In genomic region chr11:3929232-3929631, GRCh38 we compare ENCODE assay signal across 16 cellular contexts.
DNase-seq lines count a peak whose midpoint lies in the region; ATAC-seq and TF ChIP-seq lines count a peak whose summit lies in the region.
"Had no signal": no experiment of that assay in that cellular context is flagged by ENCODE, and none has a peak within 500 bp of the region (broad histone marks: within the 10 kb centered on the region; RNA-seq: fewer than 3 reads in every experiment).

No MANE protein-coding gene starts in this region.

- H3K4me1 ChIP-seq in sigmoid colon: peaks cover 0 to 35% (median 29%) of the 10 kb centered on the region in 4 donors
- H3K4me1 ChIP-seq: prostate gland had no signal

- H3K36me3 Mint-ChIP-seq in activated T-cell treated with anti-CD3 and anti-CD28 coated beads, Interleukin-2, amount 50 U/mL, for 24 hours (ENCODE audit: low read depth): peaks cover 6% of the 10 kb centered on the region
- H3K36me3 Mint-ChIP-seq in activated T-cell treated with anti-CD3 and anti-CD28 coated beads, Interleukin-2, amount 50 U/mL, for 72 hours (ENCODE audit: insufficient read depth in 2 of 2): peaks cover 0 to 6% of the 10 kb centered on the region in 2 donors

- H3K4me3 ChIP-seq in sigmoid colon (no peak overlapping the region), coronary artery (no peak overlapping the region)
- H3K4me3 ChIP-seq: A549, prostate gland had no signal

- H3K27ac Mint-ChIP-seq in activated T-cell treated with anti-CD3 and anti-CD28 coated beads, Interleukin-2, amount 50 U/mL, for 24 hours: peak overlapping the region; percentile 27
- no peak overlapping the region for H3K27ac Mint-ChIP-seq in activated T-cell treated with anti-CD3 and anti-CD28 coated beads, Interleukin-2, amount 50 U/mL, for 72 hours
- H3K27ac Mint-ChIP-seq: CD8-positive, alpha-beta T cell; T-helper 1 cell treated with Interleukin-12 subunit alpha and Interleukin-12 subunit beta and Interleukin-4 antibody, amounts not matched to agents 30 μg/mL and 1 μg/mL, for 36 hours had no signal

- no peak overlapping the region for H3K4me3 Mint-ChIP-seq in activated T-cell treated with anti-CD3 and anti-CD28 coated beads, Interleukin-2, amount 50 U/mL, for 24 hours
- no peak overlapping the region for H3K4me3 Mint-ChIP-seq in activated T-cell treated with anti-CD3 and anti-CD28 coated beads, Interleukin-2, amount 50 U/mL, for 72 hours
- H3K4me3 Mint-ChIP-seq: CD8-positive, alpha-beta T cell; stimulated activated naive CD8-positive, alpha-beta T cell treated with anti-CD3 and anti-CD28 coated beads, Interleukin-15, amount 100 ng/mL, for 72 hours; T-helper 1 cell treated with Interleukin-12 subunit alpha and Interleukin-12 subunit beta and Interleukin-4 antibody, amounts not matched to agents 30 μg/mL and 1 μg/mL, for 36 hours had no signal

- no peaks in the 10 kb centered on the region for H3K9me3 ChIP-seq in sigmoid colon
- H3K9me3 ChIP-seq: A549, prostate gland had no signal

- no peaks in the 10 kb centered on the region for H3K27me3 ChIP-seq in sigmoid colon

- no peak for DNase-seq in activated T-cell treated with anti-CD3 and anti-CD28 coated beads, Interleukin-2, amount 50 U/mL, for 24 hours
- no peak for DNase-seq in activated T-cell treated with anti-CD3 and anti-CD28 coated beads, Interleukin-2, amount 50 U/mL, for 72 hours
- DNase-seq in NCI-H226 (peak; percentile 80), left lobe of liver (ENCODE audit: low spot score) (no peak), sigmoid colon (no peak), coronary artery (ENCODE audit: low spot score) (no peak)
- no peak for DNase-seq in activated CD8-positive, alpha-beta memory T cell treated with anti-CD3 and anti-CD28 coated beads, Interleukin-2, amount 50 U/mL, for 4 hours
- DNase-seq: activated B cell treated with CpG ODN at 0.5 μM for 24 hours; activated gamma-delta T cell treated with Interleukin-2 at 50 U/mL for 16 hours; CD8-positive, alpha-beta T cell; hippocampal formation; stimulated activated naive CD8-positive, alpha-beta T cell treated with anti-CD3 and anti-CD28 coated beads, Interleukin-15, amount 100 ng/mL, for 72 hours had no signal

- no peaks in the 10 kb centered on the region for H3K9me3 Mint-ChIP-seq in activated T-cell treated with anti-CD3 and anti-CD28 coated beads, Interleukin-2, amount 50 U/mL, for 24 hours
- H3K9me3 Mint-ChIP-seq in activated T-cell treated with anti-CD3 and anti-CD28 coated beads, Interleukin-2, amount 50 U/mL, for 72 hours: no peaks in the 10 kb centered on the region
- H3K9me3 Mint-ChIP-seq: activated B cell treated with CpG ODN at 0.5 μM for 24 hours; CD8-positive, alpha-beta T cell; stimulated activated naive CD8-positive, alpha-beta T cell treated with anti-CD3 and anti-CD28 coated beads, Interleukin-15, amount 100 ng/mL, for 72 hours; T-helper 1 cell treated with Interleukin-12 subunit alpha and Interleukin-12 subunit beta and Interleukin-4 antibody, amounts not matched to agents 30 μg/mL and 1 μg/mL, for 36 hours had no signal

- TF ChIP-seq POLR2A in sigmoid colon (IDR thresholded peaks at IDR 0.05): no peak

- H3K27ac ChIP-seq in sigmoid colon (peak overlapping the region in 3 of 4 donors; percentile 4 to 55 (median 30)), coronary artery (no peak overlapping the region)
- H3K27ac ChIP-seq: A549, prostate gland had no signal

- H3K36me3 ChIP-seq in sigmoid colon: no peaks in the 10 kb centered on the region
- H3K36me3 ChIP-seq: prostate gland had no signal

- no peak for ATAC-seq in activated T-cell treated with anti-CD3 and anti-CD28 coated beads, Interleukin-2, amount 50 U/mL, for 72 hours (replicated peaks in 1 of 2)
- ATAC-seq in left lobe of liver (peak; percentile 51), GM21529 (IDR thresholded peaks at IDR 0.05; ENCODE audit: unreplicated experiment) (no peak)
- ATAC-seq: A549; CD8-positive, alpha-beta T cell; stimulated activated naive CD8-positive, alpha-beta T cell treated with anti-CD3 and anti-CD28 coated beads, Interleukin-15, amount 100 ng/mL, for 72 hours had no signal

- TF ChIP-seq CTCF in sigmoid colon (IDR thresholded peaks at IDR 0.05) (no peak), coronary artery (IDR thresholded peaks at IDR 0.05) (no peak)

- no peaks in the 10 kb centered on the region for H3K27me3 Mint-ChIP-seq in activated T-cell treated with anti-CD3 and anti-CD28 coated beads, Interleukin-2, amount 50 U/mL, for 24 hours
- H3K27me3 Mint-ChIP-seq in activated T-cell treated with anti-CD3 and anti-CD28 coated beads, Interleukin-2, amount 50 U/mL, for 72 hours (ENCODE audit: low read depth): no peaks in the 10 kb centered on the region
- H3K27me3 Mint-ChIP-seq: activated B cell treated with CpG ODN at 0.5 μM for 24 hours; stimulated activated naive CD8-positive, alpha-beta T cell treated with anti-CD3 and anti-CD28 coated beads, Interleukin-15, amount 100 ng/mL, for 72 hours had no signal

- WGBS in sigmoid colon, 2 donors: 31 to 54% methylated on average over 1 of the region's 1 CpG

- TF ChIP-seq EP300 in sigmoid colon (IDR thresholded peaks at IDR 0.05): no peak

- intact Hi-C loops in sigmoid colon (cut with DNase I): no loop called here

- peaks cover 51% of the 10 kb centered on the region for H3K4me1 Mint-ChIP-seq in activated T-cell treated with anti-CD3 and anti-CD28 coated beads, Interleukin-2, amount 50 U/mL, for 24 hours (ENCODE audit: low read depth)
- H3K4me1 Mint-ChIP-seq in activated T-cell treated with anti-CD3 and anti-CD28 coated beads, Interleukin-2, amount 50 U/mL, for 72 hours (ENCODE audit: low read depth): peaks cover 26% of the 10 kb centered on the region

Comparison
In these comparisons a context has a peak if more than half of its experiments do, and no peak if none do; other contexts are left out.
1. H3K27ac ChIP-seq: peak in sigmoid colon (3 of 4); none in coronary artery (0 of 2).